In the genomic region with DNA sequence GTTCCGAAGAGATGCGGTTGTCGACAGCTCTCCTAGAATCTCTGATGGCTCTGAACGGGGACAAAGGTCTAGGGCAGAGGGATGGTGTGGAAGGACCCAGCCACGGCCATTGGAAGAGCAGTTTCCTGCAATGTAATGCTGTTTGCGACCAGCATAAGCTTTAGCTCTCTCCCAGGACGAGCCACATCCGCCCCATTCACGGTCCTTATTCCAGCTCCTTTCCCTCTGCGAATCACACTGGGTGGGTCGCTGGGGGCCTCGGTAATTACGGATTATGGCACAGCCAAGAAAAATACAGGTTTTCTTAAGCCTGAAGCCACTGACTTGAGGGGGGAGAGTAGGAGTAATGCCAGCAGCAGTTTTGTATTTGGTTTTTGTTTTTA, we compare ENCODE assay signal across 8 cellular contexts. TPM values are rescaled to one million over a fixed set of nuclear protein-coding genes. Genes with fewer than 3 reads are reported as not detected.
DNase-seq lines count a peak whose midpoint lies in the region; ATAC-seq and TF ChIP-seq lines count a peak whose summit lies in the region.

No MANE protein-coding gene starts in this region.

- peak overlapping the region; percentile 97 for H3K4me3 Mint-ChIP-seq in activated T-cell treated with anti-CD3 and anti-CD28 coated beads, Interleukin-2, amount 50 U/mL, for 4 hours

- no peak for TF ChIP-seq EP300 in ovary (IDR thresholded peaks at IDR 0.05)

- H3K27ac ChIP-seq in ovary: peak overlapping the region in 1 of 2 donors; percentile 63

- WGBS in ovary, 3 donors: 13 to 23% (median 17%) methylated on average over 13 of the region's 13 CpGs

- H3K4me1 Mint-ChIP-seq in activated T-cell treated with anti-CD3 and anti-CD28 coated beads, Interleukin-2, amount 50 U/mL, for 4 hours (ENCODE audit: low read depth): peaks cover 42% of the 10 kb centered on the region

- intact Hi-C loops in ovary (cut with DNase I): no loop called here

- TF ChIP-seq POLR2A in ovary (IDR thresholded peaks at IDR 0.05): no peak

- H3K27me3 ChIP-seq in ovary: no peaks in the 10 kb centered on the region

- TF ChIP-seq CTCF in ovary (IDR thresholded peaks at IDR 0.05): peak in 1 of 3 donors; percentile 19

- no peaks in the 10 kb centered on the region for H3K36me3 Mint-ChIP-seq in activated T-cell treated with anti-CD3 and anti-CD28 coated beads, Interleukin-2, amount 50 U/mL, for 4 hours (ENCODE audit: insufficient read depth)

- H3K9me3 Mint-ChIP-seq in activated T-cell treated with anti-CD3 and anti-CD28 coated beads, Interleukin-2, amount 50 U/mL, for 4 hours: no peaks in the 10 kb centered on the region

- H3K4me3 ChIP-seq in ovary: peak overlapping the region; percentile 42

- no peaks in the 10 kb centered on the region for H3K36me3 ChIP-seq in ovary

- DNase-seq in NCI-H2081 (lab: John Stamatoyannopoulos, UW) (peak; percentile 34 to 74), NCI-H2081 treated with DMSO at 0.1 percent for 48 hours (lab: John Stamatoyannopoulos, UW) (no peak), Kasumi-1 (lab: John Stamatoyannopoulos, UW) (peak; percentile 62 to 70), germinal center (ENCODE audit: low spot score) (peak; percentile 32), ovary (peak in 2 of 5 donors; percentile 30 to 41), anterior cingulate cortex (lab: John Stamatoyannopoulos, UW) (no peak), AG08396 (ENCODE audit: low spot score) (no peak)
- no peak for DNase-seq in activated T-cell treated with anti-CD3 and anti-CD28 coated beads, Interleukin-2, amount 50 U/mL, for 4 hours

- no peaks in the 10 kb centered on the region for H3K9me3 ChIP-seq in ovary

- H3K4me1 ChIP-seq in ovary (ENCODE audit: insufficient read depth): peaks cover 4% of the 10 kb centered on the region

- H3K27me3 Mint-ChIP-seq in activated T-cell treated with anti-CD3 and anti-CD28 coated beads, Interleukin-2, amount 50 U/mL, for 4 hours (ENCODE audit: low read depth): no peaks in the 10 kb centered on the region

- peak; percentile 14 to 21 for ATAC-seq in activated T-cell treated with anti-CD3 and anti-CD28 coated beads, Interleukin-2, amount 50 U/mL, for 4 hours

RNA-seq across cellular contexts. Expression of a gene that starts 22.7 kb away (rescaled TPM):
- 1 to 10 TPM; 2.6 to 4.0 (median 3.5) TPM for total RNA-seq in activated T-cell treated with anti-CD3 and anti-CD28 coated beads, Interleukin-2, amount 50 U/mL, for 4 hours
- 1 to 10 TPM; 1.1 to 2.7 (median 1.7) TPM for total RNA-seq in ovary
- 1 to 10 TPM; 1.2 to 1.6 TPM for polyA plus RNA-seq in ovary

Comparison
In these comparisons a context has a peak if more than half of its experiments do, and no peak if none do; other contexts are left out.
1. DNase-seq: peak in NCI-H2081 (2 of 2), Kasumi-1 (2 of 2) and germinal center (single experiment); none in NCI-H2081 treated with DMSO at 0.1 percent for 48 hours (single experiment), activated T-cell treated with anti-CD3 and anti-CD28 coated beads, Interleukin-2, amount 50 U/mL, for 4 hours (single experiment), anterior cingulate cortex (0 of 58) and AG08396 (single experiment).